9 cellular contexts compared by ENCODE assay signal in genomic region chr2:127105656-127106456, GRCh38. TPM values are rescaled to one million over a fixed set of nuclear protein-coding genes. Genes with fewer than 3 reads are reported as not detected.
DNase-seq lines count a peak whose midpoint lies in the region; ATAC-seq, FAIRE-seq and TF ChIP-seq lines count a peak whose summit lies in the region.
"Had no signal": no experiment of that assay in that cellular context is flagged by ENCODE, and none has a peak within 500 bp of the region (broad histone marks: within the 10 kb centered on the region; RNA-seq: fewer than 3 reads in every experiment).

No MANE protein-coding gene starts in this region.

- no peak overlapping the region for H3K23ac ChIP-seq in H1 (ENCODE audit: insufficient read length)
- peak overlapping the region; percentile 66 for H3K23ac ChIP-seq in mesendoderm (ENCODE audit: low read length)

- H3K4ac ChIP-seq in H1 (replicated peaks; ENCODE audit: insufficient read length, low read depth, low read length) (peak overlapping the region; percentile 70), mesendoderm (ENCODE audit: low read depth, low read length) (peak overlapping the region; percentile 8)

- H2AK5ac ChIP-seq in H1 (ENCODE audit: low read depth, low read length), result no peak overlapping the region
- H2AK5ac ChIP-seq in mesendoderm (ENCODE audit: low read length), result no peak overlapping the region

- peak overlapping the region in 2 of 4 experiments; percentile 36 to 62; a peak in 4 of 7 replicates for H3K9ac ChIP-seq in H1 (replicated peaks in 1 of 4; ENCODE audit: extremely low read depth in 1 of 4, low read depth in 3 of 4, low read length in 3 of 4)
- H3K9ac ChIP-seq in mesendoderm (ENCODE audit: low read length), result peak overlapping the region; percentile 88

- no peak for TF ChIP-seq RAD21 in H1 (IDR thresholded peaks at IDR 0.05 in 1 of 2, conservative IDR thresholded peaks at IDR 0.05 in 1 of 2; ENCODE audit: low read depth in 2 of 2, low read length in 2 of 2)

- H4K20me1 ChIP-seq in H1 (replicated peaks in 1 of 2; ENCODE audit: control insufficient read depth in 1 of 2, insufficient read depth in 2 of 2, low read length in 2 of 2), result peaks cover 0 to 4% of the 10 kb centered on the region in 2 experiments

- CTCF ChIA-PET in H1 (lab: Charles Lee; ENCODE audit: partially characterized antibody), result interaction anchor here (0.7 to 13.1 kb wide), 14 partner anchors 9 to 72 kb away, joined by 3 to 132 read pairs (median 4); no protein-coding TSS in a partner anchor

- no peak overlapping the region; the same call in 1 of the 2 replicates for H2BK20ac ChIP-seq in H1 (ENCODE audit: low read length)

- peak overlapping the region; percentile 89 for H3K18ac ChIP-seq in H1 (ENCODE audit: extremely low read depth, low read length)
- H3K18ac ChIP-seq in mesendoderm (ENCODE audit: low read length), result peak overlapping the region; percentile 35

- DNase-seq in NOMO-1 treated with DMSO at 0.1 percent for 48 hours (lab: John Stamatoyannopoulos, UW; ENCODE audit: unreplicated experiment) (peak; percentile 7), NOMO-1 treated with dmso at 0.1 percent for 144 hours (lab: John Stamatoyannopoulos, UW; ENCODE audit: unreplicated experiment) (no peak), RWPE2 (ENCODE audit: low spot score) (peak; percentile 60), H1 (ENCODE audit: low read depth in 1 of 2, low spot score in 2 of 2) (peak in 1 of 2 experiments; percentile 71), mesendoderm (peak; percentile 75), upper lobe of right lung (peak; percentile 77), activated gamma-delta T cell (lab: John Stamatoyannopoulos, UW) (no peak)
- DNase-seq: DND-41 had no signal

- H4K5ac ChIP-seq in H1 (ENCODE audit: insufficient read length, low read depth, low read length), result peak overlapping the region; percentile 44
- no peak overlapping the region for H4K5ac ChIP-seq in mesendoderm (ENCODE audit: low read length)

- H3K23me2 ChIP-seq in H1 (ENCODE audit: low read depth, low read length), result peaks cover 14% of the 10 kb centered on the region

- H4K8ac ChIP-seq in H1 (ENCODE audit: extremely low read depth, insufficient read depth, low read length), result peak overlapping the region; percentile 90; the same call in 1 of the 2 replicates
- H4K8ac ChIP-seq in mesendoderm (ENCODE audit: low read depth, low read length), result no peak overlapping the region

- H3K27me3 ChIP-seq in RWPE2 (ENCODE audit: insufficient read depth, poor library complexity, severe bottlenecking) (no peaks in the 10 kb centered on the region), H1 (replicated peaks in 1 of 4; ENCODE audit: control insufficient read depth in 3 of 4, extremely low read depth in 1 of 4, insufficient read depth in 3 of 4, low read length in 3 of 4) (peaks cover 0 to 7% (median 0%) of the 10 kb centered on the region in 4 experiments; a peak in 1 of 7 replicates), mesendoderm (ENCODE audit: insufficient read depth, low read length, poor library complexity) (no peaks in the 10 kb centered on the region), upper lobe of right lung (no peaks in the 10 kb centered on the region)

- POLR2A ChIA-PET in H1 (lab: Charles Lee; ENCODE audit: partially characterized antibody), result interaction anchor here (0.9 to 3.2 kb wide), 7 partner anchors 9 to 449 kb away, joined by 3 to 12 read pairs (median 4); partner anchors contain the start of gene GYPC

- peak overlapping the region; percentile 59 for H3K4me3 ChIP-seq in RWPE2 (ENCODE audit: severe bottlenecking)
- H3K4me3 ChIP-seq in H1 (ENCODE audit: extremely low read depth in 1 of 4, insufficient read depth in 2 of 4, low read depth in 3 of 4, low read length in 4 of 4), result peak overlapping the region; percentile 65 to 85 (median 72)
- H3K4me3 ChIP-seq in mesendoderm (ENCODE audit: low read length), result peak overlapping the region; percentile 74
- peak overlapping the region; percentile 90 for H3K4me3 ChIP-seq in upper lobe of right lung

- H2BK15ac ChIP-seq in H1 (ENCODE audit: low read length) (0 out of 2 replicates have a peak overlapping the region, but pooled peaks have one; percentile 81), mesendoderm (replicated peaks; ENCODE audit: low read depth) (no peak overlapping the region)

- H2AFZ ChIP-seq in H1 (ENCODE audit: low read length), result no peak overlapping the region; the same call in 1 of the 2 replicates

- no peak for FAIRE-seq in H1 (lab: Jason Lieb, UNC)

- ATAC-seq in RWPE2 (ENCODE audit: low read depth) (peak; percentile 23), upper lobe of right lung (peak; percentile 31), HG03025 (IDR thresholded peaks at IDR 0.05; ENCODE audit: low FRiP score, unreplicated experiment) (no peak)

- peak overlapping the region; percentile 48 for H3K56ac ChIP-seq in H1 (replicated peaks; ENCODE audit: insufficient read length, low read depth, low read length)
- H3K56ac ChIP-seq in mesendoderm (ENCODE audit: low read length), result peak overlapping the region; percentile 91

- TF ChIP-seq CTCF in RWPE2 (IDR thresholded peaks at IDR 0.05; ENCODE audit: poor library complexity, severe bottlenecking) (no peak), H1 (IDR thresholded peaks at IDR 0.05; ENCODE audit: control extremely low read depth in 1 of 3, insufficient read depth in 1 of 3, low read depth in 1 of 3, low read length in 3 of 3) (no peak), upper lobe of right lung (IDR thresholded peaks at IDR 0.05) (peak; percentile 4)

- H3K4me2 ChIP-seq in H1 (ENCODE audit: insufficient read depth in 1 of 2, low read depth in 2 of 2, low read length in 2 of 2) (peak overlapping the region; percentile 82 to 99), mesendoderm (ENCODE audit: low read length) (peak overlapping the region; percentile 98)

- 0 out of 3 replicates have a peak, but pooled peaks of 1 of the 2 experiments have one; percentile 44 for TF ChIP-seq POLR2A in H1 (IDR thresholded peaks at IDR 0.05; ENCODE audit: control extremely low read depth in 1 of 2, low read depth in 2 of 2, low read length in 2 of 2)

- H3K14ac ChIP-seq in H1 (ENCODE audit: insufficient read length), result no peak overlapping the region

- H2BK12ac ChIP-seq in H1 (ENCODE audit: low read depth, low read length), result 0 out of 2 replicates have a peak overlapping the region, but pooled peaks have one; percentile 60

- H3K79me2 ChIP-seq in H1 (ENCODE audit: control insufficient read depth in 1 of 2, insufficient read depth in 2 of 2, low read length in 2 of 2), result peaks cover 2 to 44% of the 10 kb centered on the region in 2 experiments; a peak in 3 of 4 replicates
- peaks cover 16% of the 10 kb centered on the region for H3K79me2 ChIP-seq in mesendoderm (ENCODE audit: control insufficient read depth, insufficient read depth, low read length)

- H2BK120ac ChIP-seq in H1 (replicated peaks; ENCODE audit: low read depth, low read length), result no peak overlapping the region
- no peak overlapping the region for H2BK120ac ChIP-seq in mesendoderm (ENCODE audit: low read depth, low read length)

- peak overlapping the region; percentile 68 for H4K91ac ChIP-seq in H1 (replicated peaks; ENCODE audit: insufficient read length, low read length)

- no peaks in the 10 kb centered on the region for H3K36me3 ChIP-seq in RWPE2 (ENCODE audit: low read depth)
- H3K36me3 ChIP-seq in H1 (ENCODE audit: control insufficient read depth in 2 of 4, insufficient read depth in 4 of 4, low read length in 3 of 4), result no peaks in the 10 kb centered on the region
- H3K36me3 ChIP-seq in mesendoderm (ENCODE audit: control insufficient read depth, insufficient read depth, low read length), result no peaks in the 10 kb centered on the region
- H3K36me3 ChIP-seq in upper lobe of right lung, result no peaks in the 10 kb centered on the region

- H2BK5ac ChIP-seq in H1 (ENCODE audit: low read depth, low read length) (peak overlapping the region; percentile 63; the same call in 1 of the 2 replicates), mesendoderm (ENCODE audit: low read length) (no peak overlapping the region)

- H3K9me3 ChIP-seq in RWPE2 (ENCODE audit: severe bottlenecking), result no peaks in the 10 kb centered on the region
- H3K9me3 ChIP-seq in H1 (ENCODE audit: insufficient read depth in 2 of 2, low read depth in 1 of 2, low read length in 1 of 2), result no peaks in the 10 kb centered on the region
- H3K9me3 ChIP-seq in upper lobe of right lung, result no peaks in the 10 kb centered on the region

- intact Hi-C loops in upper lobe of right lung (cut with DNase I), result loop anchor here (5.0 kb wide), 1 partner anchor 39 kb away; no protein-coding TSS in a partner anchor

- H3K79me1 ChIP-seq in H1 (ENCODE audit: low read depth, low read length), result peaks cover 14% of the 10 kb centered on the region
- peaks cover 17% of the 10 kb centered on the region for H3K79me1 ChIP-seq in mesendoderm (ENCODE audit: low read length)

- H3K4me1 ChIP-seq in RWPE2 (ENCODE audit: insufficient read depth, poor library complexity, severe bottlenecking) (peaks cover 10% of the 10 kb centered on the region), H1 (replicated peaks in 1 of 4; ENCODE audit: control insufficient read depth in 3 of 4, insufficient read depth in 4 of 4, low read length in 3 of 4) (peaks cover 6 to 25% (median 15%) of the 10 kb centered on the region in 4 experiments), mesendoderm (ENCODE audit: control insufficient read depth, low read depth, low read length) (peaks cover 7% of the 10 kb centered on the region), upper lobe of right lung (peaks cover 4% of the 10 kb centered on the region)

- TF ChIP-seq EP300 in H1 (IDR thresholded peaks at IDR 0.05; ENCODE audit: borderline replicate concordance in 1 of 2, low read depth in 2 of 2, low read length in 2 of 2), result no peak

- H3K27ac ChIP-seq in RWPE2 (ENCODE audit: poor library complexity, severe bottlenecking), result peak overlapping the region; percentile 59
- H3K27ac ChIP-seq in H1 (ENCODE audit: low read depth, low read length), result no peak overlapping the region; the same call in 1 of the 2 replicates
- peak overlapping the region; percentile 55 for H3K27ac ChIP-seq in mesendoderm (ENCODE audit: low read depth, low read length)
- H3K27ac ChIP-seq in upper lobe of right lung, result peak overlapping the region; percentile 71

- 2% methylated on average over 25 of the region's 51 CpGs; no CpG with 5 or more reads in 1 of the 2 experiments for WGBS in H1 (ENCODE audit: extremely low coverage in 1 of 2, insufficient coverage in 1 of 2, insufficient read length in 1 of 2, insufficient replicate concordance in 2 of 2, low coverage in 1 of 2, low lambda C conversion rate in 2 of 2, missing lambda C conversion rate in 1 of 2), 2 experiments
- WGBS in mesendoderm (ENCODE audit: extremely low coverage, insufficient coverage, low lambda C conversion rate), result no CpG with 5 or more reads among the region's 51 CpGs

RNA-seq across cellular contexts. Expression of gene BIN1, which starts 1.1 kb away (rescaled TPM):
- 35.6 and 41.9 TPM in 2 replicates for total RNA-seq in H1 (2021; fragmentation: NEBNext Ultra II Directional; extraction: Animal tissue kit (Norgen Biotek cat#: 25700))
- polyA plus RNA-seq in H1 (2011; rRNA removed), result 23.6 and 35.1 TPM in 2 replicates
- 39.0 TPM for polyA plus RNA-seq in H1 (2011; cell fraction: cytosol; rRNA removed)
- 102 TPM for polyA plus RNA-seq in H1 (2011; cell fraction: nucleus; rRNA removed)
- polyA plus RNA-seq in H1 (2012, experiment 1 of 2), result 35.4 to 47.3 TPM (median 43.6 TPM) in 4 replicates
- 30.3 TPM for polyA plus RNA-seq in H1 (2012, experiment 2 of 2)
- 32.3 TPM for polyA plus RNA-seq in H1 (2013, experiment 1 of 2)
- polyA plus RNA-seq in H1 (2013, experiment 2 of 2), result 31.5 TPM
- 14.7 and 16.2 TPM in 2 replicates for polyA minus RNA-seq in H1 (2011; rRNA and poly(A)+ RNA removed)
- polyA minus RNA-seq in H1 (2011; cell fraction: cytosol; rRNA and poly(A)+ RNA removed), result 14.2 TPM
- 19.4 TPM for polyA minus RNA-seq in H1 (2011; cell fraction: nucleus; rRNA and poly(A)+ RNA removed)
- polyA plus RNA-seq in mesendoderm (2013, experiment 1 of 2), result 18.7 TPM
- polyA plus RNA-seq in mesendoderm (2013, experiment 2 of 2), result 20.2 TPM
- total RNA-seq in upper lobe of right lung, result 33.4 TPM

Comparison
In these comparisons a context has a peak if more than half of its experiments do, and no peak if none do; other contexts are left out.
1. DNase-seq: peak in NOMO-1 treated with DMSO at 0.1 percent for 48 hours (single experiment), RWPE2 (single experiment), mesendoderm (single experiment) and upper lobe of right lung (single experiment); none in NOMO-1 treated with dmso at 0.1 percent for 144 hours (single experiment) and activated gamma-delta T cell (single experiment).
2. Peak in every context shown above with its lines, with median percentiles within 50 percentile points of each other: H3K4me3 ChIP-seq.